ENCODE assay signal across 1 cellular context in genomic region chr11:44818110-44818509, GRCh38.
TF ChIP-seq lines count a peak whose summit lies in the region.

No MANE protein-coding gene starts in this region.

TF ChIP-seq in H1, 55 proteins besides CTCF, POLR2A, EP300 and RAD21 (continued from another document):
- TF ChIP-seq ZNF274 (IDR thresholded peaks at IDR 0.05; ENCODE audit: borderline replicate concordance, extremely low read depth, low read length), result no peak
- no peak for TF ChIP-seq JUND (IDR thresholded peaks at IDR 0.05; ENCODE audit: low read length)
- no peak for TF ChIP-seq RNF2 (IDR thresholded peaks at IDR 0.05; ENCODE audit: borderline replicate concordance, low read depth, low read length, missing control alignments, poor library complexity, severe bottlenecking)
